Comparison of ENCODE assay signal across 8 cellular contexts in genomic region chr11:31641477-31642062, GRCh38.
A peak's percentile ranks its signal among the peaks of the same experiment; 100 is the strongest.
DNase-seq lines count a peak whose midpoint lies in the region; ATAC-seq and TF ChIP-seq lines count a peak whose summit lies in the region.

No MANE protein-coding gene starts in this region.

- H3K27me3 ChIP-seq in DND-41 (ENCODE audit: insufficient read depth, low read length, poor library complexity) = no peaks in the 10 kb centered on the region
- no peaks in the 10 kb centered on the region for H3K27me3 ChIP-seq in SJCRH30

- no peak overlapping the region for H2AFZ ChIP-seq in DND-41 (ENCODE audit: low read depth, low read length)

- H3K36me3 ChIP-seq in DND-41 (ENCODE audit: insufficient read depth, low read length) (no peaks in the 10 kb centered on the region), SJCRH30 (peaks cover 4% of the 10 kb centered on the region; the same call in 1 of the 2 replicates)

- no peaks in the 10 kb centered on the region for H3K79me2 ChIP-seq in DND-41 (ENCODE audit: insufficient read depth, low read length)

- H4K20me1 ChIP-seq in DND-41 (ENCODE audit: insufficient read depth, low read length) = no peaks in the 10 kb centered on the region

- no peak for ATAC-seq in DND-41 (ENCODE audit: insufficient read depth, low read depth)
- ATAC-seq in HG02798 (IDR thresholded peaks at IDR 0.05; ENCODE audit: poor library complexity, unreplicated experiment) = no peak
- no peak for ATAC-seq in HG03108 (IDR thresholded peaks at IDR 0.05; ENCODE audit: unreplicated experiment)
- no peak for ATAC-seq in GM18511 (IDR thresholded peaks at IDR 0.05; ENCODE audit: unreplicated experiment)

- no peak overlapping the region for H3K4me2 ChIP-seq in DND-41 (ENCODE audit: insufficient read depth, low read length)

- TF ChIP-seq CTCF in DND-41 (IDR thresholded peaks at IDR 0.05; ENCODE audit: borderline replicate concordance, extremely low read depth, low read length, poor library complexity, severe bottlenecking) (peak; percentile 60), LNCAP (IDR thresholded peaks at IDR 0.05) (peak; percentile 80)

- no peak overlapping the region for H3K9ac ChIP-seq in DND-41 (ENCODE audit: low read depth, low read length)

- H3K9me3 ChIP-seq in DND-41 (ENCODE audit: insufficient read depth, low read length, severe bottlenecking) (no peaks in the 10 kb centered on the region), SJCRH30 (replicated peaks) (no peaks in the 10 kb centered on the region)

- no peak for DNase-seq in DND-41
- DNase-seq in SJCRH30 = peak; percentile 33 to 58
- DNase-seq in iPS-NIHi11 (ENCODE audit: low spot score) = peak; percentile 50
- DNase-seq in dedifferentiated amniotic fluid mesenchymal stem cell (ENCODE audit: extremely low spot score) = no peak

- H3K4me3 ChIP-seq in DND-41 (ENCODE audit: low read depth in 1 of 2, low read length in 2 of 2) = no peak overlapping the region
- no peak overlapping the region for H3K4me3 ChIP-seq in SJCRH30

- H3K4me1 ChIP-seq in DND-41 (ENCODE audit: insufficient read depth, low read length) (no peaks in the 10 kb centered on the region), SJCRH30 (peaks cover 27% of the 10 kb centered on the region)

- H3K27ac ChIP-seq in DND-41 (ENCODE audit: low read length) (no peak overlapping the region), SJCRH30 (no peak overlapping the region)

Comparison
In these comparisons a context has a peak if more than half of its experiments do, and no peak if none do; other contexts are left out.
1. DNase-seq: peak in SJCRH30 (2 of 2) and iPS-NIHi11 (single experiment); none in DND-41 (single experiment) and dedifferentiated amniotic fluid mesenchymal stem cell (single experiment).